In the genomic region with DNA sequence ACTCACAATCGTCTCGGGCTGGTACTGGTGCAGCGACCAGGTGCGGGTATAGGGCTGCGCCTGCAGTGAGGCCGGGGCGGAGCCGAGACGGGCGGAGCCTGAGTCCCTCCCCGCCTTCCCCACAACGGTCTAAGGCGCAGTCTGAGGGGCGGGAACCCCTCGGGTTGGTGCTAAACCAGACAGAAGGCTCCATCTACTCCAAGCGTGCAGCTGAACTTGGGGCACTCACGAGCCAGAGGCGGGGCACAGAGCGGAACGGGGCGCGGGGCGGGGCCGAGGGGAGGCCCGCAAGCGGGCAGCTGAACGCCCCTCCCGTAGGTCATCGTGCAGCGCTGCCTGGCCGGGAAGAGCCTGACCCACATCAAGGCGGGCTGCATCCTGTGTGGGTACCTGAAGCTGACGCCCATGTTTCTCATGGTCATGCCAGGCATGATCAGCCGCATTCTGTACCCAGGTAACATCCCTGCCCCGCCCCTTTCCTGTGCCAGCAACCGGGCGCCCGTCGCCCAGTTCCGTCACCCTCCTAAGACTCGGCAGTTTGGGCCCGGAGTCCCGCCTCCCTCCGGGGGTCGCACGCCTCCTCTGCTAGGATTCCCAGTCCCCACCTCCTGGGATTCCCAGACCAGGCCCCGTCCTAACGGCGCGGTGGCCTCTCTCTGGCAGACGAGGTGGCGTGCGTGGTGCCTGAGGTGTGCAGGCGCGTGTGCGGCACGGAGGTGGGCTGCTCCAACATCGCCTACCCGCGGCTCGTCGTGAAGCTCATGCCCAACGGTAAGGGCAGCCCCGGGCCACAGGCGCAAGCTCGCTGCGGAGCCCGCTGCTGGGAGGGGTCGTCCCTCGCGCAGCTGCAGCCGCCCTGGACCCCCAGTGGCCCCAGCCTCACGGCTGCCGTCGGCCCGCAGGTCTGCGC, we compare ENCODE assay signal across 8 cellular contexts. TPM values are rescaled to one million over a fixed set of nuclear protein-coding genes. Genes with fewer than 3 reads are reported as not detected.
DNase-seq lines count a peak whose midpoint lies in the region; ATAC-seq and TF ChIP-seq lines count a peak whose summit lies in the region.

No MANE protein-coding gene starts in this region.

- DNase-seq in Daoy (ENCODE audit: low read depth) (peak; percentile 54), M059J (ENCODE audit: low read depth) (peak; percentile 54), left lobe of liver (ENCODE audit: low spot score) (peak; percentile 60), GOT3 (lab: John Stamatoyannopoulos, UW) (no peak)
- DNase-seq in central memory CD4-positive, alpha-beta T cell = peak; percentile 77
- peak; percentile 43 to 45 (median 45) for DNase-seq in stimulated activated CD4-positive, alpha-beta T cell treated with anti-CD3 and anti-CD28 coated beads, TNF-alpha, amount 100 ng/mL, for 1 hour (ENCODE audit: low read depth in 3 of 3, low spot score in 1 of 3)

- H3K4me3 ChIP-seq in WI38 (ENCODE audit: low read depth, low read length) = peak overlapping the region; percentile 60

- peak; percentile 73 for ATAC-seq in GM21717 (IDR thresholded peaks at IDR 0.05; ENCODE audit: unreplicated experiment)
- ATAC-seq in left lobe of liver = peak; percentile 79

- no peak for TF ChIP-seq CTCF in WI38 (IDR thresholded peaks at IDR 0.05; ENCODE audit: low read depth, low read length)

RNA-seq across cellular contexts. Expression of a gene that starts 5.1 kb away (rescaled TPM):
- not detected in 2 replicates for total RNA-seq in Daoy (2014; rRNA removed; shearing (Covaris generic))
- 0.10 TPM in 1 of 2 replicates, not detected in the other for total RNA-seq in M059J (2014; rRNA removed; shearing (Covaris generic))
- total RNA-seq in left lobe of liver = 0.15 TPM

RNA-seq across cellular contexts. Expression of a gene that starts 16.0 kb away (rescaled TPM):
- total RNA-seq in Daoy (2014; rRNA removed; shearing (Covaris generic)) = 20.7 and 22.9 TPM in 2 replicates
- 32.8 and 37.5 TPM in 2 replicates for total RNA-seq in M059J (2014; rRNA removed; shearing (Covaris generic))
- 3.1 TPM for total RNA-seq in left lobe of liver

RNA-seq across cellular contexts. Expression of a gene that starts 20.2 kb away (rescaled TPM):
- total RNA-seq in Daoy (2014; rRNA removed; shearing (Covaris generic)) = 33.3 and 35.3 TPM in 2 replicates
- 29.7 and 47.8 TPM in 2 replicates for total RNA-seq in M059J (2014; rRNA removed; shearing (Covaris generic))
- total RNA-seq in left lobe of liver = 63.1 TPM

RNA-seq across cellular contexts. Expression of a gene that starts 28.7 kb away (rescaled TPM):
- 13.7 and 16.1 TPM in 2 replicates for total RNA-seq in Daoy (2014; rRNA removed; shearing (Covaris generic))
- 8.6 and 17.7 TPM in 2 replicates for total RNA-seq in M059J (2014; rRNA removed; shearing (Covaris generic))
- 25.1 TPM for total RNA-seq in left lobe of liver

RNA-seq across cellular contexts. Expression of a gene that starts 39.7 kb away (rescaled TPM):
- total RNA-seq in Daoy (2014; rRNA removed; shearing (Covaris generic)) = not detected in 2 replicates
- not detected in 2 replicates for total RNA-seq in M059J (2014; rRNA removed; shearing (Covaris generic))
- 0.83 TPM for total RNA-seq in left lobe of liver
